17 cellular contexts compared by ENCODE assay signal in the genomic region with DNA sequence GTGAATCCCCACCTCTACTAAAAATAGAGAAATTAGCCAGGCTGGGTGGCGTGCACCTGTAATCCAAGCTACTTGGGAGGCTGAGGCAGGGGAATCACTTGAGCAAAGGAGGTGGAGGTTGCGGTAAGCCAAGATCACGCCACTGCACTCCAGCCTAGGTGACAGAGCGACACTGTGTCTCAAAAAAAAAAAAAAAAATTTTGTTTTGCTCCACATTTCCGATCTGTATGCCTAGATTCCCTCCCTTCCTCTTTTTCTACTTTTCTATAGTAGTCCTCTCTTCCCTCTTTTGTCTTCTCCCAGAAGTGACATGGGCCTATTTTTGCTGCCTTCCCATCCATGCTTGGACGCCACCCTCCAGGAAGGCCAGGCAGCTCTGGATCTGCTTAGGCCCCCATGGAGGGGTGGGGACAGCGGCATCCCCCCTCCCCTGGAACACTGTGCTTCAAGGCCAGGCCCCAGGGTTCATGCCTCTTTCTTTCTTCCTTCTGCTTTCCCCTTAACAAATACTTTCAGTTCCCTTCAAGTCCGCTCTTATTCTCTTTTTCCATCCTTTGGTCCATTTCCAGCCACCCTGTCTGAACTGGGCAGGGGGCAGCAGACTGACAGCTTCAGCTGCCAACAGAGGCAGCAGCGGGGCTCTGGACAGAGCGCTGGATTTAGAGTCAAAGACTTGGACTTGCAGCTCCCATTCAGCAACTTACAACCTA. TPM values are rescaled to one million over a fixed set of nuclear protein-coding genes. Genes with fewer than 3 reads are reported as not detected.
DNase-seq lines count a peak whose midpoint lies in the region; ATAC-seq and TF ChIP-seq lines count a peak whose summit lies in the region.
"Had no signal": no experiment of that assay in that cellular context is flagged by ENCODE, and none has a peak within 500 bp of the region (broad histone marks: within the 10 kb centered on the region; RNA-seq: fewer than 3 reads in every experiment).

No MANE protein-coding gene starts in this region.

- H3K9me3 Mint-ChIP-seq in activated naive CD8-positive, alpha-beta T cell treated with anti-CD3 and anti-CD28 coated beads, Interleukin-2, amount 50 U/mL, for 24 hours, result no peaks in the 10 kb centered on the region
- peaks cover 0 to 1% (median 0%) of the 10 kb centered on the region in 11 donors for H3K9me3 Mint-ChIP-seq in naive thymus-derived CD4-positive, alpha-beta T cell
- H3K9me3 Mint-ChIP-seq: activated CD4-positive, alpha-beta memory T cell treated with anti-CD3 and anti-CD28 coated beads for 36 hours; H9 had no signal

- H3K27ac Mint-ChIP-seq in activated naive CD8-positive, alpha-beta T cell treated with anti-CD3 and anti-CD28 coated beads, Interleukin-2, amount 50 U/mL, for 24 hours, result peak overlapping the region; percentile 43
- peak overlapping the region in 1 of 9 donors; percentile 15 for H3K27ac Mint-ChIP-seq in naive thymus-derived CD4-positive, alpha-beta T cell
- H3K27ac Mint-ChIP-seq: activated CD4-positive, alpha-beta memory T cell treated with anti-CD3 and anti-CD28 coated beads for 36 hours; H9 had no signal

- peaks cover 39% of the 10 kb centered on the region for H3K4me1 ChIP-seq in BLaER1
- peaks cover 0 to 10% of the 10 kb centered on the region in 2 donors for H3K4me1 ChIP-seq in naive thymus-derived CD4-positive, alpha-beta T cell (ENCODE audit: control insufficient read depth in 2 of 2, insufficient read depth in 2 of 2, low read length in 2 of 2)

- H3K9ac ChIP-seq in BLaER1, result peak overlapping the region; percentile 48; the same call in 1 of the 2 replicates

- H3K27me3 Mint-ChIP-seq in activated naive CD8-positive, alpha-beta T cell treated with anti-CD3 and anti-CD28 coated beads, Interleukin-2, amount 50 U/mL, for 24 hours, result peaks cover 5% of the 10 kb centered on the region
- H3K27me3 Mint-ChIP-seq in naive thymus-derived CD4-positive, alpha-beta T cell, result peaks cover 0 to 13% (median 0%) of the 10 kb centered on the region in 5 donors

- H3K4me3 Mint-ChIP-seq in activated naive CD8-positive, alpha-beta T cell treated with anti-CD3 and anti-CD28 coated beads, Interleukin-2, amount 50 U/mL, for 24 hours, result no peak overlapping the region
- H3K4me3 Mint-ChIP-seq in naive thymus-derived CD4-positive, alpha-beta T cell, result no peak overlapping the region
- H3K4me3 Mint-ChIP-seq: activated CD4-positive, alpha-beta memory T cell treated with anti-CD3 and anti-CD28 coated beads for 36 hours; H9 had no signal

- CTCF ChIA-PET in naive thymus-derived CD4-positive, alpha-beta T cell (lab: Charles Lee), result no interaction called here

- H4K20me1 ChIP-seq in BLaER1, result no peaks in the 10 kb centered on the region

- no peak for ATAC-seq in activated naive CD8-positive, alpha-beta T cell treated with anti-CD3 and anti-CD28 coated beads, Interleukin-2, amount 50 U/mL, for 24 hours
- peak; percentile 25 for ATAC-seq in naive thymus-derived CD4-positive, alpha-beta T cell
- ATAC-seq in HG03460 (IDR thresholded peaks at IDR 0.05; ENCODE audit: unreplicated experiment) (no peak), GM18505 (IDR thresholded peaks at IDR 0.05; ENCODE audit: unreplicated experiment) (no peak), HG02852 (IDR thresholded peaks at IDR 0.05; ENCODE audit: unreplicated experiment) (no peak)

- H3K27ac ChIP-seq in BLaER1, result peak overlapping the region; percentile 48; the same call in 1 of the 2 replicates
- no peak overlapping the region for H3K27ac ChIP-seq in naive thymus-derived CD4-positive, alpha-beta T cell (ENCODE audit: low read depth, low read length)

- H3K9me3 ChIP-seq in BLaER1, result no peaks in the 10 kb centered on the region
- no peaks in the 10 kb centered on the region for H3K9me3 ChIP-seq in naive thymus-derived CD4-positive, alpha-beta T cell (ENCODE audit: control insufficient read depth in 2 of 3, low read length in 3 of 3)

- intact Hi-C loops in naive thymus-derived CD4-positive, alpha-beta T cell (cut with micrococcal nuclease), result no loop called here

- no peaks in the 10 kb centered on the region for H3K36me3 Mint-ChIP-seq in activated naive CD8-positive, alpha-beta T cell treated with anti-CD3 and anti-CD28 coated beads, Interleukin-2, amount 50 U/mL, for 24 hours (ENCODE audit: low read depth)
- H3K36me3 Mint-ChIP-seq in naive thymus-derived CD4-positive, alpha-beta T cell, result peaks cover 0 to 4% (median 0%) of the 10 kb centered on the region in 5 donors
- H3K36me3 Mint-ChIP-seq: activated CD4-positive, alpha-beta memory T cell treated with anti-CD3 and anti-CD28 coated beads for 36 hours had no signal

- no peaks in the 10 kb centered on the region for H3K36me3 ChIP-seq in BLaER1
- no peaks in the 10 kb centered on the region for H3K36me3 ChIP-seq in naive thymus-derived CD4-positive, alpha-beta T cell (ENCODE audit: control insufficient read depth in 2 of 3, insufficient read depth in 3 of 3, low read length in 3 of 3)

- in situ Hi-C loops in KBM-7 (cut with MboI; ENCODE audit: low pct_unique_long_range_greater_than_20kb, low sequenced_read_pairs), result no loop called here

- POLR2A ChIA-PET in naive thymus-derived CD4-positive, alpha-beta T cell (lab: Charles Lee), result no interaction called here

- no peaks in the 10 kb centered on the region for H3K27me3 ChIP-seq in BLaER1
- H3K27me3 ChIP-seq in naive thymus-derived CD4-positive, alpha-beta T cell (ENCODE audit: control insufficient read depth in 2 of 2, insufficient read depth in 2 of 2, low read length in 2 of 2), result no peaks in the 10 kb centered on the region

- DNase-seq in KBM-7, result peak; percentile 88
- DNase-seq in activated naive CD8-positive, alpha-beta T cell treated with anti-CD3 and anti-CD28 coated beads, Interleukin-2, amount 50 U/mL, for 24 hours, result no peak
- no peak for DNase-seq in naive thymus-derived CD4-positive, alpha-beta T cell
- no peak for DNase-seq in activated effector memory CD4-positive, alpha-beta T cell treated with anti-CD3 and anti-CD28 coated beads, Interleukin-2, amount 50 U/mL, for 16 hours
- DNase-seq: DMS79, H9, NCI-H2029, NCI-H526, T1000 had no signal

- peaks cover 43% of the 10 kb centered on the region for H3K4me1 Mint-ChIP-seq in activated naive CD8-positive, alpha-beta T cell treated with anti-CD3 and anti-CD28 coated beads, Interleukin-2, amount 50 U/mL, for 24 hours
- peaks cover 13 to 41% (median 31%) of the 10 kb centered on the region in 7 donors for H3K4me1 Mint-ChIP-seq in naive thymus-derived CD4-positive, alpha-beta T cell

- TF ChIP-seq POLR2A in GM18505 (IDR thresholded peaks at IDR 0.05; ENCODE audit: borderline replicate concordance, extremely low read depth, insufficient read depth, insufficient read length), result no peak

- peak overlapping the region; percentile 79 for H3K4me2 ChIP-seq in BLaER1
- H3K4me2 ChIP-seq: smooth muscle cell had no signal

- no peak overlapping the region for H3K4me3 ChIP-seq in BLaER1
- H3K4me3 ChIP-seq in naive thymus-derived CD4-positive, alpha-beta T cell (ENCODE audit: low read length), result no peak overlapping the region
- H3K4me3 ChIP-seq: K562, smooth muscle cell had no signal

RNA-seq across cellular contexts. Expression of gene CD244, which starts 0.9 kb away (rescaled TPM):
- 10 to 100 TPM in 1 of 5 experiments, 1 to 10 TPM in 1, under 1 TPM in 3; 0.27 to 33.6 (median 0.46) TPM for total RNA-seq in naive thymus-derived CD4-positive, alpha-beta T cell
- polyA plus RNA-seq in naive thymus-derived CD4-positive, alpha-beta T cell, result 1 to 10 TPM; 3.9 to 4.6 TPM
- total RNA-seq: H9, K562, lung microvascular endothelial cell had no signal
- polyA plus RNA-seq: K562, smooth muscle cell had no signal

RNA-seq across cellular contexts. Expression of gene ITLN1, which starts 21.4 kb away (rescaled TPM):
- under 1 TPM in 1 of 5 experiments, not detected in 4; 0.88 TPM for total RNA-seq in naive thymus-derived CD4-positive, alpha-beta T cell
- polyA plus RNA-seq in naive thymus-derived CD4-positive, alpha-beta T cell, result not detected
- total RNA-seq: activated CD4-positive, alpha-beta memory T cell treated with anti-CD3 and anti-CD28 coated beads for 36 hours; H9; K562; lung microvascular endothelial cell; smooth muscle cell had no signal
- polyA plus RNA-seq: K562, smooth muscle cell had no signal
